Comparison of ENCODE assay signal across 8 cellular contexts in genomic region chr6:27889628-27890315, GRCh38. TPM values are rescaled to one million over a fixed set of nuclear protein-coding genes. Genes with fewer than 3 reads are reported as not detected.
DNase-seq lines count a peak whose midpoint lies in the region; TF ChIP-seq lines count a peak whose summit lies in the region.

No MANE protein-coding gene starts in this region.

- H3K9me3 ChIP-seq in DOHH2 (ENCODE audit: control insufficient read depth, insufficient read depth, low read length): no peaks in the 10 kb centered on the region
- H3K9me3 ChIP-seq in adipocyte (ENCODE audit: control insufficient read depth, low read length): no peaks in the 10 kb centered on the region
- H3K9me3 ChIP-seq in mesodermal cell (ENCODE audit: control insufficient read depth, low read length): no peaks in the 10 kb centered on the region

- peak overlapping the region; percentile 50 for H3K9ac ChIP-seq in adipocyte (ENCODE audit: low read length)

- peak overlapping the region; percentile 70 for H3K4me3 ChIP-seq in DOHH2 (ENCODE audit: low read length)
- H3K4me3 ChIP-seq in adipocyte (ENCODE audit: low read length): peak overlapping the region; percentile 83
- peak overlapping the region; percentile 72 for H3K4me3 ChIP-seq in mesodermal cell (ENCODE audit: extremely low read depth, insufficient read depth, low read length, poor library complexity, severe bottlenecking)

- no peaks in the 10 kb centered on the region for H3K9me2 ChIP-seq in DOHH2 (replicated peaks; ENCODE audit: control insufficient read depth, low read length)

- H3K4me1 ChIP-seq in DOHH2 (ENCODE audit: control insufficient read depth, low read length) (peaks cover 51% of the 10 kb centered on the region), adipocyte (ENCODE audit: control insufficient read depth, insufficient read depth, low read length) (peaks cover 26% of the 10 kb centered on the region), mesodermal cell (ENCODE audit: control insufficient read depth, insufficient read depth, low read length, poor library complexity, severe bottlenecking) (peaks cover 8% of the 10 kb centered on the region)

- H3K36me3 ChIP-seq in DOHH2 (ENCODE audit: control insufficient read depth, low read length) (peaks cover 20% of the 10 kb centered on the region), adipocyte (ENCODE audit: control insufficient read depth, insufficient read depth, low read length, severe bottlenecking) (no peaks in the 10 kb centered on the region), mesodermal cell (ENCODE audit: control insufficient read depth, insufficient read depth, low read length) (no peaks in the 10 kb centered on the region)

- WGBS in mesodermal cell (ENCODE audit: insufficient coverage in 2 of 2), 2 experiments: 0 to 9% methylated on average over 10 to 12 of the region's 12 CpGs

- H3K27ac ChIP-seq in DOHH2 (ENCODE audit: low read depth, low read length) (peak overlapping the region; percentile 99), mesodermal cell (ENCODE audit: low read depth, low read length, severe bottlenecking) (peak overlapping the region; percentile 97)

- H3K4me2 ChIP-seq in DOHH2 (ENCODE audit: low read length): peak overlapping the region; percentile 99

- peaks cover 47% of the 10 kb centered on the region for H3F3A ChIP-seq in DOHH2 (ENCODE audit: control insufficient read depth, insufficient read depth)

- H3K27me3 ChIP-seq in DOHH2 (ENCODE audit: control insufficient read depth, low read length): no peaks in the 10 kb centered on the region
- no peaks in the 10 kb centered on the region for H3K27me3 ChIP-seq in adipocyte (replicated peaks; ENCODE audit: control insufficient read depth, insufficient read depth, low read length)

- H4K20me1 ChIP-seq in DOHH2 (ENCODE audit: control insufficient read depth, insufficient read depth, low read depth, low read length): no peaks in the 10 kb centered on the region

- TF ChIP-seq CTCF in DOHH2 (IDR thresholded peaks at IDR 0.05; ENCODE audit: low read depth, low read length, poor library complexity, severe bottlenecking): no peak

- no peaks in the 10 kb centered on the region for H3K79me2 ChIP-seq in DOHH2 (ENCODE audit: control insufficient read depth, low read length)

- DNase-seq in Kasumi-1 (lab: John Stamatoyannopoulos, UW) (peak; percentile 41 to 73), adipocyte (ENCODE audit: low read depth) (no peak), NOMO-1 treated with DMSO at 0.1 percent for 48 hours (lab: John Stamatoyannopoulos, UW; ENCODE audit: unreplicated experiment) (no peak), DMS114 treated with DMSO at 0.1 percent for 48 hours (lab: John Stamatoyannopoulos, UW; ENCODE audit: unreplicated experiment) (no peak), NCI-H345 treated with DMSO at 0.1 percent for 48 hours (lab: John Stamatoyannopoulos, UW; ENCODE audit: unreplicated experiment) (no peak), GM03348 (ENCODE audit: low spot score) (no peak)

RNA-seq across cellular contexts. Expression of gene OR2B2, which starts 22.4 kb away (rescaled TPM):
- polyA plus RNA-seq in mesodermal cell (2013, experiment 1 of 2): not detected
- not detected for polyA plus RNA-seq in mesodermal cell (2013, experiment 2 of 2)

Comparison
In these comparisons a context has a peak if more than half of its experiments do, and no peak if none do; other contexts are left out.
1. DNase-seq: peak in Kasumi-1 (2 of 2); none in adipocyte (single experiment), NOMO-1 treated with DMSO at 0.1 percent for 48 hours (single experiment), DMS114 treated with DMSO at 0.1 percent for 48 hours (single experiment), NCI-H345 treated with DMSO at 0.1 percent for 48 hours (single experiment) and GM03348 (single experiment).
2. Peak in every context shown above with its lines, with median percentiles within 50 percentile points of each other: H3K4me3 ChIP-seq.